Comparison of ENCODE assay signal across 1 cellular context in the genomic region with DNA sequence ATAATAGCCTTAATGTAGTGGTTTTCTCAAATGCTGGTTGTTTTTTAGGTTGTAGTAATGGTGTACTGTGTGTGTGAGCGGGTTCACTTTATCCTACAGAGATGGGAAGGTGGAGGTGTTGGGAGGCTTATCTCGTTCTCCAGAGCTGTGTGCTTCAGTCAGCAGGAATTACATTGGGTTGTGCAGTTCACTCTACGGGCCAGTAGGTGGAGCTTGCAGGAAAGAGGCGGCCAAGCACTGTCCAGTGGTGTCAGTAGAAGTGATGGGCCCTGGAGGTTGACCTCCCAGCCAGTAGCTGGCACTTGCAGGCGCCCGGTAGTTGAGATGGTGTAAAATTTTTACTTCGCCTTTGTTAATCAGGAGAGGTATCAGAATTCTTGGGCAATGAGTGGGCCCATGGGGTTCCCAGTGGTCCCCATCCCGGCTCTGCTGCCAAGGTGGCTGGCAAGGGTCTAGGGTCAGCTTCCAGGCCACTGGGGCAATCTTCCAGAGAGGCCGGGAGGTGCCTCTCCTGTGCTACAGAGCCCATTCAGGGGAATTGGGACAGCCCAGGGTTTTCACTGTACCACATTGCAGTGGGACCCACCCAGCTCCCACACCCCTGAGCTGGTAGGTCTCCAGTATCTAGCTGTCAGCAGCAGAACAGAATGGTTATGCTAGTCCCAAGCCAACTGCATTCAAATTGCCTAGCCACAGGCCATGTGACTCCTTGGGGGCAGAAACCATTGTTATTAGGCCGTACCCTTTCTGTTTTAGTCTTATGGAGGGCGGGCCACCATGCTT.
TF ChIP-seq lines count a peak whose summit lies in the region.

No MANE protein-coding gene starts in this region.

TF ChIP-seq in GM23338, 12 proteins besides CTCF, POLR2A, EP300 and RAD21 (continued from another document):
- TF ChIP-seq, protein P1, sequence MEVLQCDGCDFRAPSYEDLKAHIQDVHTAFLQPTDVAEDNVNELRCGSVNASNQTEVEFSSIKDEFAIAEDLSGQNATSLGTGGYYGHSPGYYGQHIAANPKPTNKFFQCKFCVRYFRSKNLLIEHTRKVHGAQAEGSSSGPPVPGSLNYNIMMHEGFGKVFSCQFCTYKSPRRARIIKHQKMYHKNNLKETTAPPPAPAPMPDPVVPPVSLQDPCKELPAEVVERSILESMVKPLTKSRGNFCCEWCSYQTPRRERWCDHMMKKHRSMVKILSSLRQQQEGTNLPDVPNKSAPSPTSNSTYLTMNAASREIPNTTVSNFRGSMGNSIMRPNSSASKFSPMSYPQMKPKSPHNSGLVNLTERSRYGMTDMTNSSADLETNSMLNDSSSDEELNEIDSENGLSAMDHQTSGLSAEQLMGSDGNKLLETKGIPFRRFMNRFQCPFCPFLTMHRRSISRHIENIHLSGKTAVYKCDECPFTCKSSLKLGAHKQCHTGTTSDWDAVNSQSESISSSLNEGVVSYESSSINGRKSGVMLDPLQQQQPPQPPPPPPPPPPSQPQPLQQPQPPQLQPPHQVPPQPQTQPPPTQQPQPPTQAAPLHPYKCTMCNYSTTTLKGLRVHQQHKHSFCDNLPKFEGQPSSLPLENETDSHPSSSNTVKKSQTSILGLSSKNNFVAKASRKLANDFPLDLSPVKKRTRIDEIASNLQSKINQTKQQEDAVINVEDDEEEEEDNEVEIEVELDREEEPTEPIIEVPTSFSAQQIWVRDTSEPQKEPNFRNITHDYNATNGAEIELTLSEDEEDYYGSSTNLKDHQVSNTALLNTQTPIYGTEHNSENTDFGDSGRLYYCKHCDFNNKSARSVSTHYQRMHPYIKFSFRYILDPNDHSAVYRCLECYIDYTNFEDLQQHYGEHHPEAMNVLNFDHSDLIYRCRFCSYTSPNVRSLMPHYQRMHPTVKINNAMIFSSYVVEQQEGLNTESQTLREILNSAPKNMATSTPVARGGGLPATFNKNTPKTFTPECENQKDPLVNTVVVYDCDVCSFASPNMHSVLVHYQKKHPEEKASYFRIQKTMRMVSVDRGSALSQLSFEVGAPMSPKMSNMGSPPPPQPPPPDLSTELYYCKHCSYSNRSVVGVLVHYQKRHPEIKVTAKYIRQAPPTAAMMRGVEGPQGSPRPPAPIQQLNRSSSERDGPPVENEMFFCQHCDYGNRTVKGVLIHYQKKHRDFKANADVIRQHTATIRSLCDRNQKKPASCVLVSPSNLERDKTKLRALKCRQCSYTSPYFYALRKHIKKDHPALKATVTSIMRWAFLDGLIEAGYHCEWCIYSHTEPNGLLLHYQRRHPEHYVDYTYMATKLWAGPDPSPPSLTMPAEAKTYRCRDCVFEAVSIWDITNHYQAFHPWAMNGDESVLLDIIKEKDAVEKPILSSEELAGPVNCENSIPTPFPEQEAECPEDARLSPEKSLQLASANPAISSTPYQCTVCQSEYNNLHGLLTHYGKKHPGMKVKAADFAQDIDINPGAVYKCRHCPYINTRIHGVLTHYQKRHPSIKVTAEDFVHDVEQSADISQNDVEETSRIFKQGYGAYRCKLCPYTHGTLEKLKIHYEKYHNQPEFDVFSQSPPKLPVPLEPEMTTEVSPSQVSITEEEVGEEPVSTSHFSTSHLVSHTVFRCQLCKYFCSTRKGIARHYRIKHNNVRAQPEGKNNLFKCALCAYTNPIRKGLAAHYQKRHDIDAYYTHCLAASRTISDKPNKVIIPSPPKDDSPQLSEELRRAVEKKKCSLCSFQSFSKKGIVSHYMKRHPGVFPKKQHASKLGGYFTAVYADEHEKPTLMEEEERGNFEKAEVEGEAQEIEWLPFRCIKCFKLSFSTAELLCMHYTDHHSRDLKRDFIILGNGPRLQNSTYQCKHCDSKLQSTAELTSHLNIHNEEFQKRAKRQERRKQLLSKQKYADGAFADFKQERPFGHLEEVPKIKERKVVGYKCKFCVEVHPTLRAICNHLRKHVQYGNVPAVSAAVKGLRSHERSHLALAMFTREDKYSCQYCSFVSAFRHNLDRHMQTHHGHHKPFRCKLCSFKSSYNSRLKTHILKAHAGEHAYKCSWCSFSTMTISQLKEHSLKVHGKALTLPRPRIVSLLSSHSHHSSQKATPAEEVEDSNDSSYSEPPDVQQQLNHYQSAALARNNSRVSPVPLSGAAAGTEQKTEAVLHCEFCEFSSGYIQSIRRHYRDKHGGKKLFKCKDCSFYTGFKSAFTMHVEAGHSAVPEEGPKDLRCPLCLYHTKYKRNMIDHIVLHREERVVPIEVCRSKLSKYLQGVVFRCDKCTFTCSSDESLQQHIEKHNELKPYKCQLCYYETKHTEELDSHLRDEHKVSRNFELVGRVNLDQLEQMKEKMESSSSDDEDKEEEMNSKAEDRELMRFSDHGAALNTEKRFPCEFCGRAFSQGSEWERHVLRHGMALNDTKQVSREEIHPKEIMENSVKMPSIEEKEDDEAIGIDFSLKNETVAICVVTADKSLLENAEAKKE (CRISPR knock-in tag; IDR thresholded peaks at IDR 0.05), result 0 out of 2 replicates have a peak, but pooled peaks have one; percentile 22
- no peak for TF ChIP-seq REST (IDR thresholded peaks at IDR 0.05; ENCODE audit: unreplicated experiment)
TF ChIP-seq in GM23338: peak in this region for 1.
